ENCODE assay signal across 22 cellular contexts in the genomic region with DNA sequence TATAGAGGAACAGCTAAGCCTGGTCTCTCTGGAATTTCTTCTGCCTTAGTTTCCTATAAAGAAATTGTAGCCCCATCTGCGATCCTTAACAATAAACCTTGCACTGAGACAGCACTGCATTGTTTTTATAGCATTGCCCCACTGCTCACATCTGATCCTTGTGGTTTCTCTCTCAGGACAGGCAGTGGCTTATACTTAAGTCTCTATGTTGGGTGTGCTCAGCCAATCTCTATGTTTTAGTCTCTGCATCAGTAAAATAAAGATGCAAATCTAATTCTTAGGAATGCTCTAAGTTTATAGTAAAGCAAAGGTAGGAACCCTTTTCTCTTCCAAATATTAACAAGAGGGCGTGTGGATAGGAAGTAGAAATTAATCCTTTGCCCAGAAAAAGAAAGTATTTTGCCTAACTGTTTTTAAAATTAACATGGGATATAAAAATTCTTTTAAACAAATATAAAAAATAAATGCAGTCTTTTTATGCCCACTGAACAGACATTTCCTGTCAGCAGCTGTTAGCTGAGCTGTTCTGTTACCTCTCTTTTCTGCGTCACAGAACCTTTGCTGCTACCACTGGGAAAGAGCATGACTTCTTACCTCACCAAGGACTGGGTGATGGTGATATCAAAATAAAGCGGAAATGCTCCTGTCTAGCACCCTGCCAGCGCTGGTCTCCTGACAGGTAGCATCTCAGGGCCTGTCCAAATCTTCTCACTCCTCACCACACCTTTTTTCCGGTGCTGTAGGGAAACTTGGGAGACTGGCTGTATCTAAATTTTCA. TPM values are rescaled to one million over a fixed set of nuclear protein-coding genes. Genes with fewer than 3 reads are reported as not detected.
DNase-seq lines count a peak whose midpoint lies in the region; ATAC-seq, FAIRE-seq and TF ChIP-seq lines count a peak whose summit lies in the region.
"Had no signal": no experiment of that assay in that cellular context is flagged by ENCODE, and none has a peak within 500 bp of the region (broad histone marks: within the 10 kb centered on the region; RNA-seq: fewer than 3 reads in every experiment).

No MANE protein-coding gene starts in this region.

- no TSS peak for BruUV-seq in OCI-LY7 (replicated peaks; lab: Mats Ljungman, UMichigan)

- ATAC-seq in T-helper 17 cell, result no peak
- ATAC-seq: activated naive CD8-positive, alpha-beta T cell treated with anti-CD3 and anti-CD28 coated beads, Interleukin-2, amount 50 U/mL, for 24 hours; CD8-positive, alpha-beta T cell; HepG2 had no signal

- peak overlapping the region; percentile 17 for H3K4me3 ChIP-seq in OCI-LY7 (ENCODE audit: low read depth, low read length, poor library complexity, severe bottlenecking)
- H3K4me3 ChIP-seq in coronary artery, result no peak overlapping the region
- H3K4me3 ChIP-seq in skeletal muscle cell (ENCODE audit: low read depth, low read length), result no peak overlapping the region
- H3K4me3 ChIP-seq: cardiac muscle cell, left ventricle myocardium inferior, neural progenitor cell, stomach had no signal

- H4K20me1 ChIP-seq in OCI-LY7 (ENCODE audit: insufficient read depth, low read length), result no peaks in the 10 kb centered on the region

- TF ChIP-seq CTCF in OCI-LY7 (conservative IDR thresholded peaks at IDR 0.05; ENCODE audit: low read length), result no peak
- TF ChIP-seq CTCF in coronary artery (IDR thresholded peaks at IDR 0.05), result no peak

- H3K9me3 ChIP-seq in OCI-LY7 (ENCODE audit: low read length) (no peaks in the 10 kb centered on the region), T-helper 17 cell (ENCODE audit: control insufficient read depth, low read length, poor library complexity, severe bottlenecking) (no peaks in the 10 kb centered on the region)
- H3K9me3 ChIP-seq: left ventricle myocardium inferior, stomach had no signal

- peaks cover 90% of the 10 kb centered on the region for H3K4me1 ChIP-seq in OCI-LY7 (ENCODE audit: insufficient read depth, low read length, poor library complexity, severe bottlenecking)

- H3K9me2 ChIP-seq in OCI-LY7 (ENCODE audit: insufficient read depth, low read length), result no peaks in the 10 kb centered on the region

- H2AFZ ChIP-seq in OCI-LY7 (ENCODE audit: low read length), result no peak overlapping the region
- H2AFZ ChIP-seq: neural progenitor cell had no signal

- intact Hi-C loops in OCI-LY7 (cut with micrococcal nuclease; ENCODE audit: unreplicated experiment), result no loop called here

- H3K36me3 Mint-ChIP-seq in T-helper 17 cell (ENCODE audit: low read depth), result peaks cover 4% of the 10 kb centered on the region

- peak overlapping the region; percentile 59 for H3K4me2 ChIP-seq in OCI-LY7 (ENCODE audit: low read length)
- H3K4me2 ChIP-seq: neural progenitor cell had no signal

- peak; percentile 68 for FAIRE-seq in GM19239 (lab: Jason Lieb, UNC)
- FAIRE-seq: HepG2 had no signal

- H3K27ac Mint-ChIP-seq in T-helper 17 cell, result no peak overlapping the region
- H3K27ac Mint-ChIP-seq: activated naive CD8-positive, alpha-beta T cell treated with anti-CD3 and anti-CD28 coated beads, Interleukin-2, amount 50 U/mL, for 24 hours; CD8-positive, alpha-beta T cell; neural progenitor cell had no signal

- no peak overlapping the region for H3K4me3 Mint-ChIP-seq in T-helper 17 cell
- H3K4me3 Mint-ChIP-seq: activated naive CD8-positive, alpha-beta T cell treated with anti-CD3 and anti-CD28 coated beads, Interleukin-2, amount 50 U/mL, for 24 hours; CD8-positive, alpha-beta T cell; neural progenitor cell had no signal

- POLR2A ChIA-PET in OCI-LY7 (lab: Charles Lee), result interaction anchor here (0.5 to 7.5 kb wide), 6 partner anchors 9 to 36 kb away, joined by 3 to 97 read pairs (median 4); no protein-coding TSS in a partner anchor

- peaks cover 47% of the 10 kb centered on the region; the same call in 1 of the 2 replicates for H3K79me2 ChIP-seq in OCI-LY7 (ENCODE audit: insufficient read depth, low read depth, low read length)

- no peak for DNase-seq in GM19239 (ENCODE audit: insufficient read length, low spot score)
- peak; percentile 64 for DNase-seq in OCI-LY7 (ENCODE audit: low spot score)
- DNase-seq in coronary artery (ENCODE audit: low spot score), result no peak
- peak; percentile 29 for DNase-seq in skeletal muscle cell (ENCODE audit: low read depth)
- DNase-seq in NCI-H187 (lab: John Stamatoyannopoulos, UW), result no peak
- DNase-seq in AG08395 (ENCODE audit: low spot score), result no peak
- DNase-seq in hepatic stellate cell (ENCODE audit: low spot score), result no peak
- no peak for DNase-seq in T-helper 17 cell
- DNase-seq: activated CD8-positive, alpha-beta memory T cell treated with anti-CD3 and anti-CD28 coated beads, Interleukin-2, amount 50 U/mL, for 48 hours; activated effector memory CD4-positive, alpha-beta T cell treated with anti-CD3 and anti-CD28 coated beads, Interleukin-2, amount 50 U/mL, for 16 hours; activated naive CD8-positive, alpha-beta T cell treated with anti-CD3 and anti-CD28 coated beads, Interleukin-2, amount 50 U/mL, for 24 hours; CD8-positive, alpha-beta T cell; left ventricle myocardium inferior; NCI-H146; NCI-H345; SIG-M5; stimulated activated CD4-positive, alpha-beta T cell treated with anti-CD3 and anti-CD28 coated beads, Interleukin-4, amount 100 ng/mL, for 1 hour; stomach; trophoblast cell had no signal

- peak overlapping the region; percentile 86 for H3K27ac ChIP-seq in OCI-LY7 (ENCODE audit: low read depth, low read length, poor library complexity, severe bottlenecking)
- peak overlapping the region; percentile 35 to 51 for H3K27ac ChIP-seq in coronary artery
- H3K27ac ChIP-seq: cardiac muscle cell, left ventricle myocardium inferior, neural progenitor cell, stomach had no signal

- peaks cover 6% of the 10 kb centered on the region for H3K4me1 Mint-ChIP-seq in T-helper 17 cell
- H3K4me1 Mint-ChIP-seq: neural progenitor cell had no signal

- CTCF ChIA-PET in OCI-LY7 (lab: Charles Lee; ENCODE audit: unreplicated experiment), result no interaction called here

- H3K27me3 Mint-ChIP-seq in T-helper 17 cell, result no peaks in the 10 kb centered on the region
- H3K27me3 Mint-ChIP-seq: activated naive CD8-positive, alpha-beta T cell treated with anti-CD3 and anti-CD28 coated beads, Interleukin-2, amount 50 U/mL, for 24 hours had no signal

- peaks cover 75% of the 10 kb centered on the region for H3K36me3 ChIP-seq in OCI-LY7 (ENCODE audit: insufficient read depth, low read length)

RNA-seq across cellular contexts. Expression of gene MRPS27, which starts 29.5 kb away (rescaled TPM):
- 54.1 and 62.6 TPM in 2 replicates for total RNA-seq in OCI-LY7 (2014; rRNA removed; shearing (Covaris generic))
- total RNA-seq in OCI-LY7 (2022) (70.9 and 74.6 TPM in 2 replicates), T-helper 17 cell (10 to 100 TPM; 37.8 to 39.3 TPM)

RNA-seq across cellular contexts. Expression of gene PTCD2, which starts 29.6 kb away (rescaled TPM):
- 11.7 and 14.1 TPM in 2 replicates for total RNA-seq in OCI-LY7 (2014; rRNA removed; shearing (Covaris generic))
- total RNA-seq in OCI-LY7 (2022), result 15.5 and 17.9 TPM in 2 replicates
- total RNA-seq in T-helper 17 cell, result 1 to 10 TPM; 4.0 to 5.9 TPM

Comparison
In these comparisons a context has a peak if more than half of its experiments do, and no peak if none do; other contexts are left out.
1. DNase-seq: peak in OCI-LY7 (single experiment) and skeletal muscle cell (single experiment); none in GM19239 (single experiment), coronary artery (single experiment), NCI-H187 (0 of 2), AG08395 (single experiment), hepatic stellate cell (single experiment) and T-helper 17 cell (0 of 3).